In genomic region chr11:40425168-40425567, GRCh38 we compare ENCODE assay signal across 2 cellular contexts.
TF ChIP-seq lines count a peak whose summit lies in the region.

No MANE protein-coding gene starts in this region.

TF ChIP-seq in GM23338, 12 proteins besides CTCF, POLR2A, EP300 and RAD21 (continued from another document):
- TF ChIP-seq, protein P1, sequence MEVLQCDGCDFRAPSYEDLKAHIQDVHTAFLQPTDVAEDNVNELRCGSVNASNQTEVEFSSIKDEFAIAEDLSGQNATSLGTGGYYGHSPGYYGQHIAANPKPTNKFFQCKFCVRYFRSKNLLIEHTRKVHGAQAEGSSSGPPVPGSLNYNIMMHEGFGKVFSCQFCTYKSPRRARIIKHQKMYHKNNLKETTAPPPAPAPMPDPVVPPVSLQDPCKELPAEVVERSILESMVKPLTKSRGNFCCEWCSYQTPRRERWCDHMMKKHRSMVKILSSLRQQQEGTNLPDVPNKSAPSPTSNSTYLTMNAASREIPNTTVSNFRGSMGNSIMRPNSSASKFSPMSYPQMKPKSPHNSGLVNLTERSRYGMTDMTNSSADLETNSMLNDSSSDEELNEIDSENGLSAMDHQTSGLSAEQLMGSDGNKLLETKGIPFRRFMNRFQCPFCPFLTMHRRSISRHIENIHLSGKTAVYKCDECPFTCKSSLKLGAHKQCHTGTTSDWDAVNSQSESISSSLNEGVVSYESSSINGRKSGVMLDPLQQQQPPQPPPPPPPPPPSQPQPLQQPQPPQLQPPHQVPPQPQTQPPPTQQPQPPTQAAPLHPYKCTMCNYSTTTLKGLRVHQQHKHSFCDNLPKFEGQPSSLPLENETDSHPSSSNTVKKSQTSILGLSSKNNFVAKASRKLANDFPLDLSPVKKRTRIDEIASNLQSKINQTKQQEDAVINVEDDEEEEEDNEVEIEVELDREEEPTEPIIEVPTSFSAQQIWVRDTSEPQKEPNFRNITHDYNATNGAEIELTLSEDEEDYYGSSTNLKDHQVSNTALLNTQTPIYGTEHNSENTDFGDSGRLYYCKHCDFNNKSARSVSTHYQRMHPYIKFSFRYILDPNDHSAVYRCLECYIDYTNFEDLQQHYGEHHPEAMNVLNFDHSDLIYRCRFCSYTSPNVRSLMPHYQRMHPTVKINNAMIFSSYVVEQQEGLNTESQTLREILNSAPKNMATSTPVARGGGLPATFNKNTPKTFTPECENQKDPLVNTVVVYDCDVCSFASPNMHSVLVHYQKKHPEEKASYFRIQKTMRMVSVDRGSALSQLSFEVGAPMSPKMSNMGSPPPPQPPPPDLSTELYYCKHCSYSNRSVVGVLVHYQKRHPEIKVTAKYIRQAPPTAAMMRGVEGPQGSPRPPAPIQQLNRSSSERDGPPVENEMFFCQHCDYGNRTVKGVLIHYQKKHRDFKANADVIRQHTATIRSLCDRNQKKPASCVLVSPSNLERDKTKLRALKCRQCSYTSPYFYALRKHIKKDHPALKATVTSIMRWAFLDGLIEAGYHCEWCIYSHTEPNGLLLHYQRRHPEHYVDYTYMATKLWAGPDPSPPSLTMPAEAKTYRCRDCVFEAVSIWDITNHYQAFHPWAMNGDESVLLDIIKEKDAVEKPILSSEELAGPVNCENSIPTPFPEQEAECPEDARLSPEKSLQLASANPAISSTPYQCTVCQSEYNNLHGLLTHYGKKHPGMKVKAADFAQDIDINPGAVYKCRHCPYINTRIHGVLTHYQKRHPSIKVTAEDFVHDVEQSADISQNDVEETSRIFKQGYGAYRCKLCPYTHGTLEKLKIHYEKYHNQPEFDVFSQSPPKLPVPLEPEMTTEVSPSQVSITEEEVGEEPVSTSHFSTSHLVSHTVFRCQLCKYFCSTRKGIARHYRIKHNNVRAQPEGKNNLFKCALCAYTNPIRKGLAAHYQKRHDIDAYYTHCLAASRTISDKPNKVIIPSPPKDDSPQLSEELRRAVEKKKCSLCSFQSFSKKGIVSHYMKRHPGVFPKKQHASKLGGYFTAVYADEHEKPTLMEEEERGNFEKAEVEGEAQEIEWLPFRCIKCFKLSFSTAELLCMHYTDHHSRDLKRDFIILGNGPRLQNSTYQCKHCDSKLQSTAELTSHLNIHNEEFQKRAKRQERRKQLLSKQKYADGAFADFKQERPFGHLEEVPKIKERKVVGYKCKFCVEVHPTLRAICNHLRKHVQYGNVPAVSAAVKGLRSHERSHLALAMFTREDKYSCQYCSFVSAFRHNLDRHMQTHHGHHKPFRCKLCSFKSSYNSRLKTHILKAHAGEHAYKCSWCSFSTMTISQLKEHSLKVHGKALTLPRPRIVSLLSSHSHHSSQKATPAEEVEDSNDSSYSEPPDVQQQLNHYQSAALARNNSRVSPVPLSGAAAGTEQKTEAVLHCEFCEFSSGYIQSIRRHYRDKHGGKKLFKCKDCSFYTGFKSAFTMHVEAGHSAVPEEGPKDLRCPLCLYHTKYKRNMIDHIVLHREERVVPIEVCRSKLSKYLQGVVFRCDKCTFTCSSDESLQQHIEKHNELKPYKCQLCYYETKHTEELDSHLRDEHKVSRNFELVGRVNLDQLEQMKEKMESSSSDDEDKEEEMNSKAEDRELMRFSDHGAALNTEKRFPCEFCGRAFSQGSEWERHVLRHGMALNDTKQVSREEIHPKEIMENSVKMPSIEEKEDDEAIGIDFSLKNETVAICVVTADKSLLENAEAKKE (CRISPR knock-in tag; IDR thresholded peaks at IDR 0.05) = no peak
- TF ChIP-seq, protein P2, sequence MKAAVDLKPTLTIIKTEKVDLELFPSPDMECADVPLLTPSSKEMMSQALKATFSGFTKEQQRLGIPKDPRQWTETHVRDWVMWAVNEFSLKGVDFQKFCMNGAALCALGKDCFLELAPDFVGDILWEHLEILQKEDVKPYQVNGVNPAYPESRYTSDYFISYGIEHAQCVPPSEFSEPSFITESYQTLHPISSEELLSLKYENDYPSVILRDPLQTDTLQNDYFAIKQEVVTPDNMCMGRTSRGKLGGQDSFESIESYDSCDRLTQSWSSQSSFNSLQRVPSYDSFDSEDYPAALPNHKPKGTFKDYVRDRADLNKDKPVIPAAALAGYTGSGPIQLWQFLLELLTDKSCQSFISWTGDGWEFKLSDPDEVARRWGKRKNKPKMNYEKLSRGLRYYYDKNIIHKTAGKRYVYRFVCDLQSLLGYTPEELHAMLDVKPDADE (IDR thresholded peaks at IDR 0.05) = no peak
- TF ChIP-seq STAT1 (IDR thresholded peaks at IDR 0.05; ENCODE audit: unreplicated experiment) (no peak), EZH2 (IDR thresholded peaks at IDR 0.05; ENCODE audit: low read depth, unreplicated experiment) (no peak), ZNF331 (CRISPR knock-in tag; IDR thresholded peaks at IDR 0.05; ENCODE audit: low read depth) (no peak), NANOG (IDR thresholded peaks at IDR 0.05; ENCODE audit: borderline replicate concordance) (no peak), ZNF114 (CRISPR knock-in tag; IDR thresholded peaks at IDR 0.05) (no peak), POLR2AphosphoS5 (IDR thresholded peaks at IDR 0.05; ENCODE audit: low read depth) (no peak)

TF ChIP-seq in SK-N-SH treated with all-trans-retinoic acid at 6 μM for 48 hours, 23 proteins besides CTCF, POLR2A, EP300 and RAD21 (continued from another document):
- TF ChIP-seq RARB (CRISPR knock-in tag; IDR thresholded peaks at IDR 0.05) (no peak), TCF4 (CRISPR knock-in tag; IDR thresholded peaks at IDR 0.05; ENCODE audit: borderline replicate concordance) (no peak)
- TF ChIP-seq, protein P3, sequence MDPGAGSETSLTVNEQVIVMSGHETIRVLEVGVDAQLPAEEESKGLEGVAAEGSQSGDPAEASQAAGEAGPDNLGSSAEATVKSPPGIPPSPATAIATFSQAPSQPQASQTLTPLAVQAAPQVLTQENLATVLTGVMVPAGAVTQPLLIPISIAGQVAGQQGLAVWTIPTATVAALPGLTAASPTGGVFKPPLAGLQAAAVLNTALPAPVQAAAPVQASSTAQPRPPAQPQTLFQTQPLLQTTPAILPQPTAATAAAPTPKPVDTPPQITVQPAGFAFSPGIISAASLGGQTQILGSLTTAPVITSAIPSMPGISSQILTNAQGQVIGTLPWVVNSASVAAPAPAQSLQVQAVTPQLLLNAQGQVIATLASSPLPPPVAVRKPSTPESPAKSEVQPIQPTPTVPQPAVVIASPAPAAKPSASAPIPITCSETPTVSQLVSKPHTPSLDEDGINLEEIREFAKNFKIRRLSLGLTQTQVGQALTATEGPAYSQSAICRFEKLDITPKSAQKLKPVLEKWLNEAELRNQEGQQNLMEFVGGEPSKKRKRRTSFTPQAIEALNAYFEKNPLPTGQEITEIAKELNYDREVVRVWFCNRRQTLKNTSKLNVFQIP (CRISPR knock-in tag; IDR thresholded peaks at IDR 0.05; ENCODE audit: borderline replicate concordance, low read depth) = no peak
TF ChIP-seq in SK-N-SH treated with all-trans-retinoic acid at 6 μM for 48 hours: peak in this region for 0.
